In the genomic region with DNA sequence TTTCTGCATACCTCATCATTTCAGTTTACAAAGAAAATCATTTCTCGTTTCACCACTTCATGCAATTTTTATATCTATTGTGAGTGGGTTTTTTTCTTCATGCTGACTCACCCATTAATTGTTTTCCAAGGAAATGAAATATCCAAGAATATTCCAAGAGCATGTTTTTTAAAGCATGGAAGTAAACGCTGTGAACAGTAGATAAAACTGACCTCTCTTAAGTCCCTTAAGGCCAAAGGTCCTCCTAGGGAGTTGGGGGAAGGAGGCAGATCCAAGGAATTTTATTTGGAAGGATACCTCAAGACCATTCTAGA, we compare ENCODE assay signal across 9 cellular contexts. TPM values are rescaled to one million over a fixed set of nuclear protein-coding genes. Genes with fewer than 3 reads are reported as not detected.
DNase-seq lines count a peak whose midpoint lies in the region; ATAC-seq and TF ChIP-seq lines count a peak whose summit lies in the region.
"Had no signal": no experiment of that assay in that cellular context is flagged by ENCODE, and none has a peak within 500 bp of the region (broad histone marks: within the 10 kb centered on the region; RNA-seq: fewer than 3 reads in every experiment).

No MANE protein-coding gene starts in this region.

- no peaks in the 10 kb centered on the region for H3K36me3 ChIP-seq in SK-N-MC (ENCODE audit: insufficient read depth, low read length)
- H3K36me3 ChIP-seq in esophagus squamous epithelium = no peaks in the 10 kb centered on the region
- H3K36me3 ChIP-seq in prostate gland = no peaks in the 10 kb centered on the region

- H3K9ac ChIP-seq in SK-N-MC (ENCODE audit: insufficient read length) = peak overlapping the region; percentile 90

- TF ChIP-seq POLR2A in esophagus squamous epithelium (IDR thresholded peaks at IDR 0.05) (no peak), prostate gland (IDR thresholded peaks at IDR 0.05) (no peak)

- TF ChIP-seq CTCF in GM12864 (IDR thresholded peaks at IDR 0.05; ENCODE audit: low read depth, low read length, missing control alignments) (no peak), esophagus squamous epithelium (IDR thresholded peaks at IDR 0.05) (no peak), prostate gland (IDR thresholded peaks at IDR 0.05) (peak in 1 of 4 experiments; percentile 2)

- intact Hi-C loops in esophagus squamous epithelium (cut with DNase I) (loop anchor here (5.0 kb wide), 1 partner anchor 290 kb away; no protein-coding TSS in a partner anchor), prostate gland (cut with DNase I) (loop anchor here (10.0 kb wide), 3 partner anchors 152 to 1162 kb away; partner anchors contain the start of genes N4BP2 and NSUN7)

- H3K4me1 ChIP-seq in esophagus squamous epithelium (peaks cover 0 to 45% (median 14%) of the 10 kb centered on the region in 3 donors), prostate gland (replicated peaks) (peaks cover 2% of the 10 kb centered on the region)

- H3K27me3 ChIP-seq in esophagus squamous epithelium = peaks cover 0 to 13% (median 0%) of the 10 kb centered on the region in 4 donors
- no peaks in the 10 kb centered on the region for H3K27me3 ChIP-seq in prostate gland (replicated peaks; ENCODE audit: insufficient read depth)

- ATAC-seq in GM21717 (IDR thresholded peaks at IDR 0.05; ENCODE audit: unreplicated experiment) = no peak

- H3K9me3 ChIP-seq in SK-N-MC (ENCODE audit: low read depth, low read length) = no peaks in the 10 kb centered on the region
- no peaks in the 10 kb centered on the region for H3K9me3 ChIP-seq in esophagus squamous epithelium
- no peaks in the 10 kb centered on the region for H3K9me3 ChIP-seq in prostate gland

- DNase-seq in GM12864 (ENCODE audit: low read depth) (no peak), SK-N-MC (ENCODE audit: low read depth, low spot score) (no peak), esophagus squamous epithelium (lab: John Stamatoyannopoulos, UW) (no peak), prostate gland (ENCODE audit: low spot score) (no peak), NOMO-1 treated with DMSO at 0.1 percent for 48 hours (lab: John Stamatoyannopoulos, UW; ENCODE audit: unreplicated experiment) (no peak), NCI-H2081 (lab: John Stamatoyannopoulos, UW) (no peak), SKM-1 (lab: John Stamatoyannopoulos, UW; ENCODE audit: unreplicated experiment) (no peak)
- DNase-seq: central memory CD4-positive, alpha-beta T cell had no signal

- H3K27ac ChIP-seq in SK-N-MC (peak overlapping the region; percentile 85; the same call in 1 of the 2 replicates), esophagus squamous epithelium (peak overlapping the region; percentile 91 to 94 (median 94)), prostate gland (peak overlapping the region; percentile 90 to 92)

- WGBS in esophagus squamous epithelium, 2 donors = 11 to 13% methylated on average over 2 of the region's 2 CpGs
- 7% methylated on average over 2 of the region's 2 CpGs for WGBS in prostate gland

- peak overlapping the region; percentile 88 for H3K4me3 ChIP-seq in GM12864 (ENCODE audit: low read depth, low read length)
- H3K4me3 ChIP-seq in SK-N-MC = peak overlapping the region; percentile 88
- peak overlapping the region; percentile 50 to 82 (median 68) for H3K4me3 ChIP-seq in esophagus squamous epithelium
- H3K4me3 ChIP-seq in prostate gland = peak overlapping the region; percentile 58 to 67

RNA-seq across cellular contexts. Expression of gene APBB2, which starts 2.6 kb away (rescaled TPM):
- total RNA-seq in esophagus squamous epithelium (10 to 100 TPM; 12.2 to 29.2 (median 20.1) TPM), prostate gland (10 to 100 TPM; 17.4 to 56.6 TPM)

RNA-seq across cellular contexts. Expression of gene UCHL1, which starts 39.8 kb away (rescaled TPM):
- total RNA-seq in esophagus squamous epithelium (1 to 10 TPM; 3.9 to 9.6 (median 9.0) TPM), prostate gland (10 to 100 TPM; 11.6 to 61.5 TPM)
